ENCODE assay signal across 22 cellular contexts in genomic region chr13:95276119-95276505, GRCh38. TPM values are rescaled to one million over a fixed set of nuclear protein-coding genes. Genes with fewer than 3 reads are reported as not detected.
DNase-seq lines count a peak whose midpoint lies in the region; ATAC-seq, FAIRE-seq and TF ChIP-seq lines count a peak whose summit lies in the region.
"Had no signal": no experiment of that assay in that cellular context is flagged by ENCODE, and none has a peak within 500 bp of the region (broad histone marks: within the 10 kb centered on the region; RNA-seq: fewer than 3 reads in every experiment).

No MANE protein-coding gene starts in this region.

- BruUV-seq in GM12878 (replicated peaks; lab: Mats Ljungman, UMichigan) = no TSS peak

- peaks cover 13% of the 10 kb centered on the region for H3F3A ChIP-seq in smooth muscle cell (ENCODE audit: low read depth)

- H3K4me2 ChIP-seq in GM12878 (ENCODE audit: control insufficient read depth, insufficient read depth) (peak overlapping the region; percentile 25; the same call in 1 of the 2 replicates), smooth muscle cell (peak overlapping the region; percentile 52)

- CTCF ChIA-PET in HEK293 (lab: Yijun Ruan, JAX) = interaction anchor here (1.5 kb wide), 1 partner anchor 20 kb away, joined by 5 read pairs; no protein-coding TSS in a partner anchor
- CTCF ChIA-PET in GM12878 (lab: Yijun Ruan, JAX) = interaction anchor here (1.6 to 3.4 kb wide), 3 partner anchors 15 to 83 kb away, joined by 5 to 18 read pairs (median 7); no protein-coding TSS in a partner anchor

- no peaks in the 10 kb centered on the region for H3K36me3 ChIP-seq in HEK293 (ENCODE audit: control insufficient read depth in 2 of 2, insufficient read depth in 1 of 2, low read length in 2 of 2)
- no peaks in the 10 kb centered on the region; a peak in 3 of 4 replicates for H3K36me3 ChIP-seq in GM12878 (ENCODE audit: control insufficient read depth in 2 of 2, insufficient read depth in 2 of 2, low read length in 1 of 2)
- no peaks in the 10 kb centered on the region for H3K36me3 ChIP-seq in left lung
- no peaks in the 10 kb centered on the region for H3K36me3 ChIP-seq in smooth muscle cell (ENCODE audit: low read depth)
- H3K36me3 ChIP-seq: esophagus muscularis mucosa had no signal

- in situ Hi-C loops in GM12878 (cut with MboI) = no loop called here

- intact Hi-C loops in GM12878 (cut with micrococcal nuclease; ENCODE audit: unreplicated experiment) (no loop called here), left lung (cut with DNase I) (no loop called here), head of caudate nucleus (cut with DNase I) (no loop called here)

- 95% methylated on average over 2 of the region's 4 CpGs for whole genome bisulfite sequencing in GM12878 (ENCODE audit: insufficient coverage, insufficient replicate concordance, low lambda C conversion rate, missing lambda C conversion rate)
- 52% methylated on average over 4 of the region's 4 CpGs for WGBS in smooth muscle cell (ENCODE audit: low lambda C conversion rate)

- no peak for TF ChIP-seq RAD21 in GM12878 (IDR thresholded peaks at IDR 0.05; ENCODE audit: insufficient read depth, low read depth, low read length)

- no peaks in the 10 kb centered on the region for H4K20me1 ChIP-seq in GM12878 (ENCODE audit: control insufficient read depth, insufficient read depth)
- no peaks in the 10 kb centered on the region for H4K20me1 ChIP-seq in smooth muscle cell (ENCODE audit: low read depth)

- H3K27me3 ChIP-seq in GM12878 (replicated peaks in 1 of 2; ENCODE audit: control insufficient read depth in 2 of 2, insufficient read depth in 2 of 2, low read length in 1 of 2) (no peaks in the 10 kb centered on the region), left lung (no peaks in the 10 kb centered on the region), smooth muscle cell (ENCODE audit: low read depth) (no peaks in the 10 kb centered on the region)
- H3K27me3 ChIP-seq: esophagus muscularis mucosa, testis had no signal

- H3K27ac ChIP-seq in HEK293 (ENCODE audit: extremely low read depth, low read depth, low read length) = no peak overlapping the region
- H3K27ac ChIP-seq in GM12878 (ENCODE audit: control insufficient read depth, insufficient read depth) = peak overlapping the region; percentile 29; the same call in 1 of the 2 replicates
- peak overlapping the region; percentile 30 to 74 for H3K27ac ChIP-seq in left lung
- H3K27ac ChIP-seq in smooth muscle cell (ENCODE audit: low read depth) = peak overlapping the region; percentile 72
- H3K27ac ChIP-seq: testis had no signal

- TF ChIP-seq EP300 in GM12878 (IDR thresholded peaks at IDR 0.05; ENCODE audit: borderline replicate concordance in 1 of 2, control insufficient read depth in 1 of 2, low read depth in 2 of 2, low read length in 2 of 2) = no peak

- H3K79me2 ChIP-seq in GM12878 (ENCODE audit: control insufficient read depth, insufficient read depth, low read length) (peaks cover 72% of the 10 kb centered on the region), smooth muscle cell (ENCODE audit: low read depth) (peaks cover 39% of the 10 kb centered on the region)

- peaks cover 4% of the 10 kb centered on the region for H3K4me1 ChIP-seq in HEK293 (ENCODE audit: control insufficient read depth, insufficient read depth, low read length)
- H3K4me1 ChIP-seq in GM12878 (ENCODE audit: control insufficient read depth, insufficient read depth, low read length) = peaks cover 24% of the 10 kb centered on the region
- peaks cover 29 to 52% of the 10 kb centered on the region in 2 donors for H3K4me1 ChIP-seq in left lung
- H3K4me1 ChIP-seq in smooth muscle cell (ENCODE audit: low read depth) = peaks cover 24% of the 10 kb centered on the region

- H3K9me3 ChIP-seq in HEK293 (ENCODE audit: control insufficient read depth, insufficient read depth, low read depth, low read length) = no peaks in the 10 kb centered on the region
- no peaks in the 10 kb centered on the region for H3K9me3 ChIP-seq in GM12878 (replicated peaks; ENCODE audit: control insufficient read depth, insufficient read depth, low read length)
- H3K9me3 ChIP-seq in left lung = no peaks in the 10 kb centered on the region
- no peaks in the 10 kb centered on the region for H3K9me3 ChIP-seq in smooth muscle cell (replicated peaks; ENCODE audit: low read depth)
- H3K9me3 ChIP-seq: esophagus muscularis mucosa, testis had no signal

- POLR2A ChIA-PET in HEK293 (lab: Yijun Ruan, JAX) (interaction anchor here (0.7 kb wide), 1 partner anchor 301 kb away, joined by 4 read pairs; no protein-coding TSS in a partner anchor), GM12878 (lab: Charles Lee) (interaction anchor here (0.5 to 1.0 kb wide), 6 partner anchors 9 to 164 kb away, joined by 3 to 6 read pairs (median 3); no protein-coding TSS in a partner anchor)

- DNase-seq in GM12878 (ENCODE audit: low read depth, low spot score) (no peak), left lung (no peak), smooth muscle cell (lab: John Stamatoyannopoulos, UW; ENCODE audit: unreplicated experiment) (no peak), head of caudate nucleus (no peak), medulla oblongata (ENCODE audit: extremely low spot score) (no peak), NCI-H187 treated with DMSO at 0.1 percent for 48 hours (lab: John Stamatoyannopoulos, UW) (no peak)
- DNase-seq: activated CD4-positive, alpha-beta T cell treated with anti-CD3 and anti-CD28 coated beads, Interleukin-2, amount 10 ng/mL, durations not matched to agents 7 days and 5 days; effector memory CD4-positive, alpha-beta T cell; left colon; NCI-H1048; NCI-H2029; NCI-H226; SHP77 treated with DMSO at 0.1 percent for 48 hours; small intestine; stimulated activated CD4-positive, alpha-beta T cell treated with anti-CD3 and anti-CD28 coated beads, Interleukin-2, amount 100 ng/mL, for 48 hours; stimulated activated naive B cell treated with anti-CD40 and anti-IgM and Interleukin-4, amounts not matched to agents 10 μg/mL and 1 μg/mL and 100 μg/mL, for 72 hours; testis had no signal

- no peak overlapping the region for H3K9ac ChIP-seq in GM12878 (ENCODE audit: control insufficient read depth, insufficient read depth, low read length)
- peak overlapping the region; percentile 5 for H3K9ac ChIP-seq in smooth muscle cell (ENCODE audit: low read depth)

- no peak overlapping the region for H2AFZ ChIP-seq in GM12878 (ENCODE audit: control insufficient read depth, low read depth, low read length)
- no peak overlapping the region for H2AFZ ChIP-seq in smooth muscle cell (ENCODE audit: low read depth)

- ATAC-seq in GM12878 = no peak
- ATAC-seq in left lung = no peak
- ATAC-seq in GM19328 (IDR thresholded peaks at IDR 0.05; ENCODE audit: unreplicated experiment) = no peak
- ATAC-seq: activated naive CD4-positive, alpha-beta T cell treated with anti-CD3 and anti-CD28 coated beads, Interleukin-2, amount 50 U/mL, for 72 hours; activated T-helper 17 cell treated with anti-CD3 and anti-CD28 coated beads, Interleukin-2, amount 50 U/mL, for 72 hours; left colon; stimulated activated naive B cell treated with anti-CD40 and anti-IgM and Interleukin-4, amounts not matched to agents 10 μg/mL and 1 μg/mL and 100 μg/mL, for 72 hours had no signal

- no peak for TF ChIP-seq POLR2A in GM12878 (IDR thresholded peaks at IDR 0.05; ENCODE audit: low read depth, low read length)

- H3K4me3 ChIP-seq in HEK293 (ENCODE audit: low read depth, low read length) = no peak overlapping the region
- no peak overlapping the region for H3K4me3 ChIP-seq in GM12878
- H3K4me3 ChIP-seq in left lung = no peak overlapping the region
- H3K4me3 ChIP-seq in smooth muscle cell = no peak overlapping the region
- H3K4me3 ChIP-seq: esophagus muscularis mucosa, testis had no signal

- TF ChIP-seq CTCF in HEK293 (tag by site-specific recombination; IDR thresholded peaks at IDR 0.05) = no peak
- TF ChIP-seq CTCF in GM12878 (IDR thresholded peaks at IDR 0.05 in 2 of 3, conservative IDR thresholded peaks at IDR 0.05 in 1 of 3; ENCODE audit: control insufficient read depth in 2 of 3, extremely low read depth in 1 of 3, insufficient read depth in 1 of 3, low read depth in 3 of 3, low read length in 3 of 3) = no peak
- no peak for TF ChIP-seq CTCF in left lung (IDR thresholded peaks at IDR 0.05)
- no peak for TF ChIP-seq CTCF in smooth muscle cell (IDR thresholded peaks at IDR 0.05; ENCODE audit: borderline replicate concordance, insufficient read depth, poor library complexity, severe bottlenecking)

- FAIRE-seq in GM12878 (lab: Jason Lieb, UNC) = no peak
- FAIRE-seq: small intestine had no signal

- SMC1A ChIA-PET in GM12878 (lab: Charles Lee; ENCODE audit: uncharacterized antibody, unreplicated experiment) = interaction anchor here (0.6 to 2.1 kb wide), 16 partner anchors 9 to 300 kb away, joined by 3 to 8 read pairs (median 4); no protein-coding TSS in a partner anchor

- RAD21 ChIA-PET in GM12878 (lab: Charles Lee; ENCODE audit: unreplicated experiment) = interaction anchor here (1.1 kb wide), 1 partner anchor 128 kb away, joined by 3 read pairs; no protein-coding TSS in a partner anchor

TF ChIP-seq in HEK293, 187 proteins besides CTCF, POLR2A, EP300 and RAD21:
- TF ChIP-seq ZNF354C (tag by site-specific recombination; IDR thresholded peaks at IDR 0.05; ENCODE audit: borderline replicate concordance, low read depth) (0 out of 2 replicates have a peak, but pooled peaks have one; percentile 4), ZIC2 (tag by site-specific recombination; IDR thresholded peaks at IDR 0.05) (no peak)

RNA-seq across cellular contexts. Expression of gene ABCC4, which starts 25.1 kb away (rescaled TPM):
- 273 and 306 TPM in 2 replicates for total RNA-seq in GM12878 (2013; cell fraction: nucleolus; rRNA removed)
- total RNA-seq in GM12878 (2014; rRNA removed) (28.1 and 37.8 TPM in 2 replicates), GM12878 (2014; rRNA removed; fragmentation: Illumina TruSeq; extraction: Trizol) (34.7 and 37.8 TPM in 2 replicates), GM12878 (2021) (35.6 and 36.4 TPM in 2 replicates), left lung (10 to 100 TPM; 26.2 to 38.3 TPM), smooth muscle cell (35.9 and 37.7 TPM in 2 replicates)
- polyA plus RNA-seq in GM12878 (2011; ENCODE audit: low read depth) = 8.8 TPM
- polyA plus RNA-seq in GM12878 (2011; rRNA removed) (44.4 and 58.5 TPM in 2 replicates), GM12878 (2014; fragmentation: Illumina TruSeq; extraction: Trizol) (28.3 and 30.3 TPM in 2 replicates), GM12878 (2014; fragmentation: Nextera tagmentation; extraction: Ambion mirVana) (1 to 10 TPM; 7.2 to 8.0 TPM), GM12878 (2014; rRNA removed) (16.5 and 20.0 TPM in 2 replicates), GM12878 (2016; fragmentation: Nextera tagmentation; extraction: Ambion mirVana) (10 to 100 TPM; 18.3 to 19.3 TPM), smooth muscle cell (11.9 and 15.4 TPM in 2 replicates)
- polyA plus RNA-seq in GM12878 (2011; cell fraction: cytosol; rRNA removed) = 21.1 and 22.0 TPM in 2 replicates
- 30.5 and 31.4 TPM in 2 replicates for polyA plus RNA-seq in GM12878 (2011; cell fraction: nucleus; rRNA removed)
- 11.4 and 12.6 TPM in 2 replicates for polyA plus RNA-seq in GM12878 (2012)
- 127 and 164 TPM in 2 replicates for polyA minus RNA-seq in GM12878 (2011; rRNA and poly(A)+ RNA removed)
- 26.5 and 28.6 TPM in 2 replicates for polyA minus RNA-seq in GM12878 (2011; cell fraction: cytosol; rRNA and poly(A)+ RNA removed)
- polyA minus RNA-seq in GM12878 (2011; cell fraction: nucleus; rRNA and poly(A)+ RNA removed) = 73.5 and 115 TPM in 2 replicates
